Comparison of ENCODE assay signal across 8 cellular contexts in the genomic region with DNA sequence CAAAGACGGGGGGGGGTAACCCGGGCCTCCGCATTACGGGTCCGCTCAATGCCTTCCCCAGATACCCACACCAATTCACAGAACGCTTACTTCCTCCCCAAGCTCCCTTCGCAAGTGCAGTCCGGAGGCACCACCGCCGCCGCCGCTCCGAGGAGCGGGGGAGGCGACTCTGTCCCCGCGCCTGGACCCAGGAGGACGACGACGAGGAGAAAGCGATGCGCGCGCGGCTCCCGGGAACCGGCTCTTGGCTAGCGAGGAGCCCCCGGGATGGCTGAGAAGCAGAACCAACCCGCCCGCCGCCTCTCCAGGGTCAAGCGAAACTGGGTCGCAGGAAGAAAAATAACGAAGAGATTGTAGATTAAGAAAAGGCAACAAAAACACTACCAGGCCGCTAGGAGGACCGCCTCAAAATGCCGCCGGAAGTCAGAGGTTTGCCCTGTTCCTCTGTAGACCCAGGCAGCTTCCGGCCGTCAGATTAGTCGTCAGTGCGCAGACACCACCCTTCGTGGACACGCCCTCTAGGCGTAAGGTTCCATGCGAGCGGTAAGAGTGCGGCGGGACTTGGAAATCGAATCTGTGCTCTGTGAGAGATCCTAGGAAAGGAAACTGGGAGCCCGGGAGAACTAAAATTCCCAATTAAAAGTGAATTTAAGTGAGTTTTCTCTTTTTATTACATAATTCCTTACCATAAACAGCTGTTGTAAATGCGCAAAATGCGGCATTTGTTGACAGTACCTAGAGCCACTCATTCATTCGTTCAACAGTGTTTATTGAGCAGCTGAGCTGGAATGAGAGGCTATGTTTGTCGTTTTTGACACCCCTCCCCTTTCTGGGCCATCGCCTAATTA. TPM values are rescaled to one million over a fixed set of nuclear protein-coding genes. Genes with fewer than 3 reads are reported as not detected.
DNase-seq lines count a peak whose midpoint lies in the region; ATAC-seq, FAIRE-seq and TF ChIP-seq lines count a peak whose summit lies in the region.

A gene with protein sequence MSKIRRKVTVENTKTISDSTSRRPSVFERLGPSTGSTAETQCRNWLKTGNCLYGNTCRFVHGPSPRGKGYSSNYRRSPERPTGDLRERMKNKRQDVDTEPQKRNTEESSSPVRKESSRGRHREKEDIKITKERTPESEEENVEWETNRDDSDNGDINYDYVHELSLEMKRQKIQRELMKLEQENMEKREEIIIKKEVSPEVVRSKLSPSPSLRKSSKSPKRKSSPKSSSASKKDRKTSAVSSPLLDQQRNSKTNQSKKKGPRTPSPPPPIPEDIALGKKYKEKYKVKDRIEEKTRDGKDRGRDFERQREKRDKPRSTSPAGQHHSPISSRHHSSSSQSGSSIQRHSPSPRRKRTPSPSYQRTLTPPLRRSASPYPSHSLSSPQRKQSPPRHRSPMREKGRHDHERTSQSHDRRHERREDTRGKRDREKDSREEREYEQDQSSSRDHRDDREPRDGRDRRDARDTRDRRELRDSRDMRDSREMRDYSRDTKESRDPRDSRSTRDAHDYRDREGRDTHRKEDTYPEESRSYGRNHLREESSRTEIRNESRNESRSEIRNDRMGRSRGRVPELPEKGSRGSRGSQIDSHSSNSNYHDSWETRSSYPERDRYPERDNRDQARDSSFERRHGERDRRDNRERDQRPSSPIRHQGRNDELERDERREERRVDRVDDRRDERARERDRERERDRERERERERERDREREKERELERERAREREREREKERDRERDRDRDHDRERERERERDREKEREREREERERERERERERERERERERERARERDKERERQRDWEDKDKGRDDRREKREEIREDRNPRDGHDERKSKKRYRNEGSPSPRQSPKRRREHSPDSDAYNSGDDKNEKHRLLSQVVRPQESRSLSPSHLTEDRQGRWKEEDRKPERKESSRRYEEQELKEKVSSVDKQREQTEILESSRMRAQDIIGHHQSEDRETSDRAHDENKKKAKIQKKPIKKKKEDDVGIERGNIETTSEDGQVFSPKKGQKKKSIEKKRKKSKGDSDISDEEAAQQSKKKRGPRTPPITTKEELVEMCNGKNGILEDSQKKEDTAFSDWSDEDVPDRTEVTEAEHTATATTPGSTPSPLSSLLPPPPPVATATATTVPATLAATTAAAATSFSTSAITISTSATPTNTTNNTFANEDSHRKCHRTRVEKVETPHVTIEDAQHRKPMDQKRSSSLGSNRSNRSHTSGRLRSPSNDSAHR (N-terminal part only) (minus strand): TSS at position 433 of the 848 bp plus-strand sequence. CDS start 7,239 bp downstream, outside the sequence.

- H3K4me3 Mint-ChIP-seq in H9 (peak within 1 kb of the TSS; percentile 92 to 93), nephron progenitor cell (peak within 1 kb of the TSS; percentile 95)
- H3K4me3 Mint-ChIP-seq in stimulated activated naive CD8-positive, alpha-beta T cell treated with anti-CD3 and anti-CD28 coated beads, Interleukin-15, amount 100 ng/mL, for 72 hours: peak within 1 kb of the TSS; percentile 94 to 96

- WGBS in H9 (ENCODE audit: extremely low coverage, insufficient read length, low lambda C conversion rate): no CpG with 5 or more reads among the region's 57 CpGs

- TF ChIP-seq CTCF in H9 (conservative IDR thresholded peaks at IDR 0.05) (peak; percentile 56; the same call in 2 of the 3 replicates), nephron progenitor cell (IDR thresholded peaks at IDR 0.05) (peak; percentile 29)

- no peak within 1 kb of the TSS for H2BK15ac ChIP-seq in H9 (ENCODE audit: low read depth, low read length)

- H3K18ac ChIP-seq in H9 (ENCODE audit: insufficient read length, low read depth, low read length): peak within 1 kb of the TSS; percentile 72

- no peak within 1 kb of the TSS for H3K56ac ChIP-seq in H9 (ENCODE audit: insufficient read length, low read depth, low read length)

- H2AFZ ChIP-seq in H9 (ENCODE audit: low read length): peak within 1 kb of the TSS; percentile 65

- H3K27ac ChIP-seq in H9 (ENCODE audit: insufficient read length, low read depth, low read length): no peak within 1 kb of the TSS

- H2BK120ac ChIP-seq in H9 (ENCODE audit: low read depth, low read length, poor library complexity, severe bottlenecking): no peak within 1 kb of the TSS

- no peak within 1 kb of the TSS for H2BK12ac ChIP-seq in H9 (ENCODE audit: insufficient read length, low read depth, low read length)

- no peaks in the 10 kb centered on the region for H3K23me2 ChIP-seq in H9 (ENCODE audit: insufficient read length, low read depth, low read length, poor library complexity, severe bottlenecking)

- no peaks in the 10 kb centered on the region for H3K27me3 ChIP-seq in H9 (ENCODE audit: insufficient read depth, low read length)
- H3K27me3 ChIP-seq in MG63: no peaks in the 10 kb centered on the region

- H3K9me3 ChIP-seq in H9 (ENCODE audit: control insufficient read depth, low read depth, low read length): no peaks in the 10 kb centered on the region
- no peaks in the 10 kb centered on the region for H3K9me3 ChIP-seq in MG63

- H3K14ac ChIP-seq in H9 (ENCODE audit: insufficient read depth, low read length): peak within 1 kb of the TSS; percentile 68; the same call in 1 of the 2 replicates

- no peaks in the 10 kb centered on the region for H3K36me3 Mint-ChIP-seq in H9 (ENCODE audit: insufficient read depth in 1 of 3, low read depth in 3 of 3)
- H3K36me3 Mint-ChIP-seq in nephron progenitor cell (ENCODE audit: low read depth): peaks cover 9% of the 10 kb centered on the region

- H3K9me3 Mint-ChIP-seq in H9: no peaks in the 10 kb centered on the region
- no peaks in the 10 kb centered on the region for H3K9me3 Mint-ChIP-seq in nephron progenitor cell
- H3K9me3 Mint-ChIP-seq in stimulated activated naive CD8-positive, alpha-beta T cell treated with anti-CD3 and anti-CD28 coated beads, Interleukin-15, amount 100 ng/mL, for 72 hours: no peaks in the 10 kb centered on the region

- no peak within 1 kb of the TSS for H2BK5ac ChIP-seq in H9 (ENCODE audit: insufficient read length, low read length)

- DNase-seq in H9 (peak; percentile 96), MG63 (peak; percentile 96), SHP77 treated with DMSO at 0.1 percent for 48 hours (lab: John Stamatoyannopoulos, UW) (peak; percentile 84), fibroblast of the conjunctiva (ENCODE audit: low read depth) (peak; percentile 90), nephron progenitor cell (peak; percentile 87)
- DNase-seq in activated effector memory CD4-positive, alpha-beta T cell treated with anti-CD3 and anti-CD28 coated beads, Interleukin-2, amount 50 U/mL, for 16 hours: peak; percentile 97
- peak; percentile 85 to 92 for DNase-seq in stimulated activated naive CD8-positive, alpha-beta T cell treated with anti-CD3 and anti-CD28 coated beads, Interleukin-15, amount 100 ng/mL, for 72 hours

- H4K5ac ChIP-seq in H9 (ENCODE audit: insufficient read length, low read depth, low read length): no peak within 1 kb of the TSS

- H2AK5ac ChIP-seq in H9 (ENCODE audit: insufficient read length, low read length): no peak within 1 kb of the TSS

- H3K23ac ChIP-seq in H9 (ENCODE audit: insufficient read length, low read depth, low read length): no peak within 1 kb of the TSS

- H4K8ac ChIP-seq in H9 (replicated peaks; ENCODE audit: insufficient read length, low read depth, low read length): no peak within 1 kb of the TSS

- peak; percentile 100 for ATAC-seq in stimulated activated naive CD8-positive, alpha-beta T cell treated with anti-CD3 and anti-CD28 coated beads, Interleukin-15, amount 100 ng/mL, for 72 hours

- no peaks in the 10 kb centered on the region for H3K79me1 ChIP-seq in H9 (ENCODE audit: insufficient read depth, low read depth, low read length, poor library complexity, severe bottlenecking)

- H3K4me1 ChIP-seq in H9 (ENCODE audit: insufficient read depth, low read length): no peaks in the 10 kb centered on the region

- no peak within 1 kb of the TSS for H3T11ph ChIP-seq in H9 (ENCODE audit: low read length)

- peak within 1 kb of the TSS; percentile 97 to 98 (median 97) for H3K27ac Mint-ChIP-seq in H9
- H3K27ac Mint-ChIP-seq in nephron progenitor cell: peak within 1 kb of the TSS; percentile 99
- H3K27ac Mint-ChIP-seq in stimulated activated naive CD8-positive, alpha-beta T cell treated with anti-CD3 and anti-CD28 coated beads, Interleukin-15, amount 100 ng/mL, for 72 hours: peak within 1 kb of the TSS; percentile 100

- H3K4me1 Mint-ChIP-seq in H9 (peaks cover 6 to 13% of the 10 kb centered on the region in 2 experiments), nephron progenitor cell (peaks cover 45% of the 10 kb centered on the region)
- peaks cover 25% of the 10 kb centered on the region for H3K4me1 Mint-ChIP-seq in stimulated activated naive CD8-positive, alpha-beta T cell treated with anti-CD3 and anti-CD28 coated beads, Interleukin-15, amount 100 ng/mL, for 72 hours

- H4K91ac ChIP-seq in H9 (ENCODE audit: insufficient read length, low read depth, low read length): no peak within 1 kb of the TSS

- peak within 1 kb of the TSS; percentile 79 for H3K4me2 ChIP-seq in H9 (ENCODE audit: insufficient read depth, insufficient read length, low read length)

- H4K20me1 ChIP-seq in H9 (ENCODE audit: control insufficient read depth, insufficient read depth, insufficient read length): no peaks in the 10 kb centered on the region

- no peak within 1 kb of the TSS for H3K4ac ChIP-seq in H9 (ENCODE audit: low read depth, low read length)

- H2BK20ac ChIP-seq in H9 (ENCODE audit: low read depth, low read length, poor library complexity, severe bottlenecking): no peak within 1 kb of the TSS

- FAIRE-seq in G401.6 (lab: Jason Lieb, UNC): peak; percentile 97

- H3K9ac ChIP-seq in H9 (ENCODE audit: extremely low read depth, insufficient read length, low read length): peak within 1 kb of the TSS; percentile 92

- no peaks in the 10 kb centered on the region; the same call in 1 of the 2 replicates for H3K27me3 Mint-ChIP-seq in H9 (ENCODE audit: low read depth)
- H3K27me3 Mint-ChIP-seq in nephron progenitor cell (ENCODE audit: low read depth, poor library complexity): peaks cover 9% of the 10 kb centered on the region
- peaks cover 6% of the 10 kb centered on the region for H3K27me3 Mint-ChIP-seq in stimulated activated naive CD8-positive, alpha-beta T cell treated with anti-CD3 and anti-CD28 coated beads, Interleukin-15, amount 100 ng/mL, for 72 hours

- H3K4me3 ChIP-seq in MG63: peak within 1 kb of the TSS; percentile 97

- peaks cover 21% of the 10 kb centered on the region; the same call in 1 of the 2 replicates for H3K79me2 ChIP-seq in H9 (ENCODE audit: insufficient read depth, low read length)

- no peaks in the 10 kb centered on the region for H3K36me3 ChIP-seq in MG63

RNA-seq across cellular contexts. Expression of the gene that starts here (rescaled TPM):
- total RNA-seq in H9 (2021): 57.8 and 61.9 TPM in 2 replicates
- total RNA-seq in MG63 (2014; rRNA removed; shearing (Covaris generic); ENCODE audit: low replicate concordance): 6.8 and 11.7 TPM in 2 replicates
